In the genomic region with DNA sequence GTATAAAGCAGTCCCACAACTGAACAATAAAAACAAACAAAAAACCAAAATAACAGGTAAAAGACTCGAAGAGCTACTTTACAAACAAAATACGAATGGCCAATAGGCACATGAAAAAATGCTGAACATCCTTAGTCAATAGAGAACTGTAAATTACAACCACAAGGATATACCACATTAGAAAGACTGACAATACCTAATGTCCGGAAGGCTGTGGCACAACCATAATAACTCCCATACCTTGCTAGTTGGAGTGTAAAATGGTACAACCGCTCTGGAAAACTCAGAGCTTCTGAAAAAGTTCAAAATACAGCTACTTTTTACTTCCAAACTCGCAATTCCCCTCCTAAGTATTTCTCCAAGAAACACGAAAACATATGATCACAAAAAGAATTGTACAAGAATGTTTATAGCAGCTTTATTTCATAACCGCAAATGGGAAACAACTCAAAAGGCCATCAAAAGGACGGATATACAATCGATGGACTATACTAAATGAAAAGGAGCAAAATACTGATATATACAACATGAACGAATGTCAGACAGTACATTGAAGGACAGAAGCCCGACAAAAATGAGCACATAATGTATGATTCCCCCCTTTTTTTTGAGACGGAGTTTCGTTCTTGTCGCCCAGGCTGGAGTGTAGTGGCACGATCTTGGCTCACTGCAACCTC, we compare ENCODE assay signal across 8 cellular contexts. TPM values are rescaled to one million over a fixed set of nuclear protein-coding genes. Genes with fewer than 3 reads are reported as not detected.
DNase-seq lines count a peak whose midpoint lies in the region; ATAC-seq and TF ChIP-seq lines count a peak whose summit lies in the region.

No MANE protein-coding gene starts in this region.

- TF ChIP-seq CTCF in GM12875 (IDR thresholded peaks at IDR 0.05; ENCODE audit: borderline replicate concordance, insufficient read depth, low read depth, low read length) (no peak), fibroblast of pulmonary artery (IDR thresholded peaks at IDR 0.05; ENCODE audit: low read length, missing control alignments) (no peak), gastrocnemius medialis (IDR thresholded peaks at IDR 0.05 in 4 of 5, conservative IDR thresholded peaks at IDR 0.05 in 1 of 5) (no peak)

- DNase-seq in fibroblast of pulmonary artery (ENCODE audit: low read depth), result no peak
- no peak for DNase-seq in gastrocnemius medialis
- DNase-seq in stimulated activated CD4-positive, alpha-beta T cell treated with anti-CD3 and anti-CD28 coated beads, Interleukin-12 subunit alpha, Interleukin-12 subunit beta, amount 100 ng/mL, for 4 hours, result no peak
- DNase-seq in NK-92 (lab: John Stamatoyannopoulos, UW; ENCODE audit: unreplicated experiment), result no peak
- no peak for DNase-seq in NCI-H1694 (lab: John Stamatoyannopoulos, UW)
- DNase-seq in C1 segment of cervical spinal cord (lab: John Stamatoyannopoulos, UW), result no peak

- H3K4me1 Mint-ChIP-seq in T-helper 1 cell treated with Interleukin-12 subunit alpha and Interleukin-12 subunit beta and Interleukin-4 antibody, amounts not matched to agents 30 μg/mL and 1 μg/mL, for 36 hours (ENCODE audit: low read depth), result peaks cover 26% of the 10 kb centered on the region

- peaks cover 26 to 34% of the 10 kb centered on the region in 2 donors for H3K4me1 ChIP-seq in gastrocnemius medialis

- no peaks in the 10 kb centered on the region for H3K27me3 ChIP-seq in gastrocnemius medialis

- intact Hi-C loops in gastrocnemius medialis (cut with DNase I; ENCODE audit: low total_unique reads), result loop anchor here (5.0 to 10.0 kb wide), 2 partner anchors 280 to 433 kb away; partner anchors contain the start of genes CTDNEP1, ELP5, NLGN2 and TMEM256

- H3K4me3 ChIP-seq in GM12875 (ENCODE audit: low read depth, low read length) (peak overlapping the region; percentile 84), fibroblast of pulmonary artery (replicated peaks; ENCODE audit: low read depth, low read length) (peak overlapping the region; percentile 99), gastrocnemius medialis (peak overlapping the region; percentile 80 to 96 (median 90))

- no peaks in the 10 kb centered on the region for H3K27me3 Mint-ChIP-seq in T-helper 1 cell treated with Interleukin-12 subunit alpha and Interleukin-12 subunit beta and Interleukin-4 antibody, amounts not matched to agents 30 μg/mL and 1 μg/mL, for 36 hours (ENCODE audit: low read depth)

- in situ Hi-C loops in gastrocnemius medialis (cut with MboI; ENCODE audit: low sequenced_read_pairs in 4 of 4), result loop anchor here in 3 of 4 donors (5.0 to 25.0 kb wide), 2 partner anchors 58 to 173 kb away; partner anchors contain the start of gene SAT2 (in 3 of the 3)

- H3K36me3 ChIP-seq in gastrocnemius medialis, result peaks cover 0 to 6% of the 10 kb centered on the region in 2 donors

- H3K9me3 Mint-ChIP-seq in T-helper 1 cell treated with Interleukin-12 subunit alpha and Interleukin-12 subunit beta and Interleukin-4 antibody, amounts not matched to agents 30 μg/mL and 1 μg/mL, for 36 hours, result no peaks in the 10 kb centered on the region

- no peak for ATAC-seq in gastrocnemius medialis

- H3K27ac ChIP-seq in gastrocnemius medialis, result peak overlapping the region; percentile 94 to 97 (median 94)

- H3K9me3 ChIP-seq in gastrocnemius medialis, result no peaks in the 10 kb centered on the region

- peaks cover 22% of the 10 kb centered on the region for H3K36me3 Mint-ChIP-seq in T-helper 1 cell treated with Interleukin-12 subunit alpha and Interleukin-12 subunit beta and Interleukin-4 antibody, amounts not matched to agents 30 μg/mL and 1 μg/mL, for 36 hours (ENCODE audit: low read depth)

- TF ChIP-seq POLR2A in gastrocnemius medialis (IDR thresholded peaks at IDR 0.05), result no peak

- peak overlapping the region; percentile 95 for H3K4me3 Mint-ChIP-seq in T-helper 1 cell treated with Interleukin-12 subunit alpha and Interleukin-12 subunit beta and Interleukin-4 antibody, amounts not matched to agents 30 μg/mL and 1 μg/mL, for 36 hours

- H3K27ac Mint-ChIP-seq in T-helper 1 cell treated with Interleukin-12 subunit alpha and Interleukin-12 subunit beta and Interleukin-4 antibody, amounts not matched to agents 30 μg/mL and 1 μg/mL, for 36 hours, result peak overlapping the region; percentile 98

RNA-seq across cellular contexts. Expression of gene TP53, which starts 2.3 kb away (rescaled TPM):
- 10 to 100 TPM; 14.1 to 17.0 (median 15.4) TPM for total RNA-seq in gastrocnemius medialis

RNA-seq across cellular contexts. Expression of gene WRAP53, which starts 3.3 kb away (rescaled TPM):
- 1 to 10 TPM; 2.6 to 5.8 (median 3.7) TPM for total RNA-seq in gastrocnemius medialis

RNA-seq across cellular contexts. Expression of gene EFNB3, which starts 20.0 kb away (rescaled TPM):
- under 1 TPM in 3 of 4 donors, not detected in 1; 0.13 to 0.46 (median 0.31) TPM for total RNA-seq in gastrocnemius medialis

RNA-seq across cellular contexts. Expression of gene DNAH2, which starts 32.5 kb away (rescaled TPM):
- not detected for total RNA-seq in gastrocnemius medialis

RNA-seq across cellular contexts. Expression of gene ATP1B2, which starts 34.3 kb away (rescaled TPM):
- under 1 TPM; 0.10 to 0.81 (median 0.21) TPM for total RNA-seq in gastrocnemius medialis
